11 cellular contexts compared by ENCODE assay signal in genomic region chr11:12222099-12222751, GRCh38.
DNase-seq lines count a peak whose midpoint lies in the region; ATAC-seq and TF ChIP-seq lines count a peak whose summit lies in the region.
"Had no signal": no experiment of that assay in that cellular context is flagged by ENCODE, and none has a peak within 500 bp of the region (broad histone marks: within the 10 kb centered on the region; RNA-seq: fewer than 3 reads in every experiment).

No MANE protein-coding gene starts in this region.

- H3K4me1 Mint-ChIP-seq in MCF 10A (ENCODE audit: insufficient read depth, unreplicated experiment): peaks cover 20% of the 10 kb centered on the region

- DNase-seq in CMK (ENCODE audit: low read depth): peak; percentile 73
- peak; percentile 43 for DNase-seq in UCSD-AML1 (lab: John Stamatoyannopoulos, UW; ENCODE audit: unreplicated experiment)
- DNase-seq in osteoblast (ENCODE audit: insufficient read length, low spot score, missing footprints): no peak
- DNase-seq in effector CD8-positive, alpha-beta T cell (lab: John Stamatoyannopoulos, UW): no peak
- no peak for DNase-seq in MCF 10A (ENCODE audit: unreplicated experiment)
- no peak for DNase-seq in D341Med (ENCODE audit: low spot score)
- DNase-seq: DMS79, NCI-H226 had no signal

- H3K27ac Mint-ChIP-seq in MCF 10A (ENCODE audit: low read depth, unreplicated experiment): no peak overlapping the region

- TF ChIP-seq POLR2A in gastroesophageal sphincter (IDR thresholded peaks at IDR 0.05): no peak

- TF ChIP-seq EP300 in gastroesophageal sphincter (IDR thresholded peaks at IDR 0.05): no peak

- CTCF ChIA-PET in MCF 10A (lab: Yijun Ruan, JAX): interaction anchor here (0.7 to 1.9 kb wide), 2 partner anchors 14 to 1068 kb away, joined by 3 to 8 read pairs; no protein-coding TSS in a partner anchor

- no peak for ATAC-seq in gastroesophageal sphincter
- ATAC-seq in GM19023 (IDR thresholded peaks at IDR 0.05; ENCODE audit: unreplicated experiment): no peak

- peaks cover 25% of the 10 kb centered on the region for H3K79me2 ChIP-seq in osteoblast (ENCODE audit: insufficient read depth, low read length)

- TF ChIP-seq CTCF in gastroesophageal sphincter (IDR thresholded peaks at IDR 0.05) (no peak), osteoblast (IDR thresholded peaks at IDR 0.05; ENCODE audit: extremely low read depth, low read depth, low read length) (no peak), MCF 10A (IDR thresholded peaks at IDR 0.05; ENCODE audit: unreplicated experiment) (no peak)

- no peaks in the 10 kb centered on the region for H3K27me3 Mint-ChIP-seq in MCF 10A (ENCODE audit: insufficient read depth, unreplicated experiment)

- H3K4me3 Mint-ChIP-seq in MCF 10A (ENCODE audit: unreplicated experiment): no peak overlapping the region

- no peak overlapping the region for H3K4me2 ChIP-seq in osteoblast (ENCODE audit: insufficient read depth, low read length)

- H3K4me1 ChIP-seq in gastroesophageal sphincter: peaks cover 0 to 58% (median 26%) of the 10 kb centered on the region in 3 donors
- H3K4me1 ChIP-seq in osteoblast (ENCODE audit: insufficient read depth, low read length): peaks cover 37% of the 10 kb centered on the region

- 78% methylated on average over 5 of the region's 16 CpGs; no CpG with 5 or more reads in 1 of the 2 donors for WGBS in gastroesophageal sphincter (ENCODE audit: low coverage in 1 of 2), 2 donors

- H2AFZ ChIP-seq in osteoblast (ENCODE audit: low read length): no peak overlapping the region

- peaks cover 0 to 68% of the 10 kb centered on the region in 2 donors for H3K36me3 ChIP-seq in gastroesophageal sphincter
- peaks cover 90% of the 10 kb centered on the region for H3K36me3 ChIP-seq in osteoblast (ENCODE audit: insufficient read depth, low read length)

- intact Hi-C loops in MCF 10A (cut with micrococcal nuclease): no loop called here

- H3K27ac ChIP-seq in gastroesophageal sphincter (peak overlapping the region in 3 of 4 donors; percentile 67 to 85 (median 76)), osteoblast (ENCODE audit: low read depth, low read length) (peak overlapping the region; percentile 97)

- H3K9me3 Mint-ChIP-seq in MCF 10A (ENCODE audit: unreplicated experiment): no peaks in the 10 kb centered on the region

- no peaks in the 10 kb centered on the region for H4K20me1 ChIP-seq in osteoblast (ENCODE audit: insufficient read depth, low read length)

- H3K4me3 ChIP-seq in gastroesophageal sphincter (no peak overlapping the region), osteoblast (ENCODE audit: insufficient read depth, low read length) (no peak overlapping the region)
- H3K4me3 ChIP-seq: gastrocnemius medialis had no signal

- H3K36me3 Mint-ChIP-seq in MCF 10A (ENCODE audit: insufficient read depth, unreplicated experiment): peaks cover 55% of the 10 kb centered on the region

- no peaks in the 10 kb centered on the region for H3K27me3 ChIP-seq in gastroesophageal sphincter
- no peaks in the 10 kb centered on the region for H3K27me3 ChIP-seq in osteoblast (ENCODE audit: insufficient read depth, low read length)
- H3K27me3 ChIP-seq: gastrocnemius medialis had no signal

- no peaks in the 10 kb centered on the region for H3K9me3 ChIP-seq in gastroesophageal sphincter
- H3K9me3 ChIP-seq in osteoblast (ENCODE audit: low read depth, low read length): no peaks in the 10 kb centered on the region
- H3K9me3 ChIP-seq: gastrocnemius medialis had no signal

- BruUV-seq in MCF 10A (replicated peaks; lab: Mats Ljungman, UMichigan): no TSS peak

- POLR2A ChIA-PET in MCF 10A (lab: Yijun Ruan, JAX): interaction anchor here (0.6 kb wide), 1 partner anchor 14 kb away, joined by 3 read pairs; no protein-coding TSS in a partner anchor

Comparison
In these comparisons a context has a peak if more than half of its experiments do, and no peak if none do; other contexts are left out.
1. DNase-seq: peak in CMK (single experiment) and UCSD-AML1 (single experiment); none in osteoblast (single experiment), effector CD8-positive, alpha-beta T cell (single experiment), MCF 10A (single experiment) and D341Med (single experiment).